ENCODE assay signal across 19 cellular contexts in the genomic region with DNA sequence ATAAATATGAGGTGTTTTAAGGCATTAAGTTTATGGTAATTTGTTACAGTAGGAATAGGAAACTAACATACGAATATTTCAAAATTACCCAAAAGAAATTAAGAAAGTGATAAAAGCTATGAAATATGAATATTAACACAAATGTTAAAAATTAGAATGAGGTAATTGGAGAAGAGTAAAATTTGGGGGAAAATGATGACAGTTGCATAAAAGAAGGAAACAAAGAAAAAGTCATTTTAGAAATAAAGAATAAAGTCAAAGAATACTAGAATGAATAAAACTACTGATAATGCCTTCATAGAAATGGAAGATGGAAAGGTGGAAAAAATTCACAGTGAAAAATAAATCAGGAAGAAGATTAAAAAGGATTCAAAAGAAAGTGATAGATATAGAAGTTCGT.
DNase-seq lines count a peak whose midpoint lies in the region; ATAC-seq, FAIRE-seq and TF ChIP-seq lines count a peak whose summit lies in the region.
"Had no signal": no experiment of that assay in that cellular context is flagged by ENCODE, and none has a peak within 500 bp of the region (broad histone marks: within the 10 kb centered on the region; RNA-seq: fewer than 3 reads in every experiment).

No MANE protein-coding gene starts in this region.

- no peaks in the 10 kb centered on the region for H3F3A ChIP-seq in PC-3 (ENCODE audit: low read length, unreplicated experiment)

- no peak overlapping the region for H3K4me2 ChIP-seq in HepG2 (ENCODE audit: low read depth, low read length)
- H3K4me2 ChIP-seq in K562 (ENCODE audit: insufficient read depth, low read length): no peak overlapping the region
- H3K4me2 ChIP-seq in PC-3 (ENCODE audit: low read length): no peak overlapping the region
- H3K4me2 ChIP-seq: A549; BLaER1 treated with 17β-estradiol and CSF1 and Interleukin-3, amounts not matched to agents 10 nM and 100 nM had no signal

- no peaks in the 10 kb centered on the region for H4K20me1 ChIP-seq in HepG2 (ENCODE audit: insufficient read depth, low read length)
- no peaks in the 10 kb centered on the region for H4K20me1 ChIP-seq in K562 (replicated peaks; ENCODE audit: control insufficient read depth, insufficient read depth, low read length)
- H4K20me1 ChIP-seq in PC-3 (ENCODE audit: low read length): no peaks in the 10 kb centered on the region
- H4K20me1 ChIP-seq: BLaER1 treated with 17β-estradiol and CSF1 and Interleukin-3, amounts not matched to agents 10 nM and 100 nM had no signal

- no peak for FAIRE-seq in HepG2 (lab: Jason Lieb, UNC)
- no peak for FAIRE-seq in K562 (lab: Jason Lieb, UNC)
- FAIRE-seq: A549, G401.6, GM12891, GM19239 had no signal

- H3K36me3 ChIP-seq in HepG2 (replicated peaks in 1 of 2; ENCODE audit: control insufficient read depth in 1 of 2, insufficient read depth in 2 of 2, low read length in 2 of 2) (no peaks in the 10 kb centered on the region), right lobe of liver (no peaks in the 10 kb centered on the region), K562 (ENCODE audit: control insufficient read depth, insufficient read depth, low read length) (no peaks in the 10 kb centered on the region), right atrium auricular region (no peaks in the 10 kb centered on the region), PC-3 (ENCODE audit: low read depth, low read length) (no peaks in the 10 kb centered on the region)
- H3K36me3 ChIP-seq: BLaER1 treated with 17β-estradiol and CSF1 and Interleukin-3, amounts not matched to agents 10 nM and 100 nM had no signal

- H3K9me1 ChIP-seq in K562 (ENCODE audit: control insufficient read depth, insufficient read depth, low read length): no peaks in the 10 kb centered on the region

- H3K79me2 ChIP-seq in HepG2 (ENCODE audit: insufficient read depth, low read length) (no peaks in the 10 kb centered on the region), K562 (ENCODE audit: control insufficient read depth, insufficient read depth, low read length) (no peaks in the 10 kb centered on the region), PC-3 (ENCODE audit: low read length) (no peaks in the 10 kb centered on the region)

- intact Hi-C loops in HepG2 (cut with micrococcal nuclease; ENCODE audit: unreplicated experiment): no loop called here
- intact Hi-C loops in right lobe of liver (cut with DNase I): no loop called here
- intact Hi-C loops in K562 (cut with micrococcal nuclease): no loop called here
- intact Hi-C loops in PC-3 (cut with micrococcal nuclease): no loop called here

- DNase-seq in HepG2 (ENCODE audit: low spot score) (no peak), right lobe of liver (no peak), K562 (ENCODE audit: extremely low read depth in 1 of 4, low spot score in 3 of 4) (no peak), right atrium auricular region (ENCODE audit: low spot score) (no peak), PC-3 (no peak)
- DNase-seq: AML-193; Caco-2; Calu3; CD4-positive, alpha-beta T cell; CD8-positive, alpha-beta T cell; DMS79 treated with DMSO at 0.1 percent for 48 hours; GF-D8 had no signal

- WGBS in HepG2 (ENCODE audit: low lambda C conversion rate): 2% methylated on average over 2 of the region's 2 CpGs
- WGBS in right lobe of liver (ENCODE audit: insufficient coverage, low coverage, low lambda C conversion rate, missing lambda C conversion rate): 51% methylated on average over 2 of the region's 2 CpGs
- 0% methylated on average over 2 of the region's 2 CpGs for WGBS in K562 (ENCODE audit: insufficient coverage, low coverage, missing lambda C conversion rate)

- CTCF ChIA-PET in HepG2 (lab: Yijun Ruan, JAX; ENCODE audit: low intra/inter-chr PET ratio, low total read pairs) (no interaction called here), K562 (lab: Yijun Ruan, JAX; ENCODE audit: low intra/inter-chr PET ratio) (no interaction called here), PC-3 (lab: Charles Lee) (no interaction called here)

- H3K27ac ChIP-seq in HepG2 (ENCODE audit: extremely low read length, insufficient read depth, low read length): no peak overlapping the region
- no peak overlapping the region for H3K27ac ChIP-seq in right lobe of liver
- no peak overlapping the region for H3K27ac ChIP-seq in K562 (ENCODE audit: extremely low read depth, low read depth, low read length)
- no peak overlapping the region for H3K27ac ChIP-seq in right atrium auricular region
- no peak overlapping the region for H3K27ac ChIP-seq in PC-3 (ENCODE audit: low read length)
- H3K27ac ChIP-seq: 22Rv1; A549; BLaER1 treated with 17β-estradiol and CSF1 and Interleukin-3, amounts not matched to agents 10 nM and 100 nM; C4-2B had no signal

- POLR2A ChIA-PET in HepG2 (lab: Yijun Ruan, JAX) (no interaction called here), K562 (lab: Yijun Ruan, JAX) (no interaction called here), PC-3 (lab: Charles Lee; ENCODE audit: unreplicated experiment) (no interaction called here)

- TF ChIP-seq CTCF in HepG2 (CRISPR knock-in tag; IDR thresholded peaks at IDR 0.05) (no peak), right lobe of liver (IDR thresholded peaks at IDR 0.05) (no peak), K562 (IDR thresholded peaks at IDR 0.05 in 2 of 3, conservative IDR thresholded peaks at IDR 0.05 in 1 of 3; ENCODE audit: insufficient read depth in 2 of 3, low read depth in 1 of 3, low read length in 3 of 3) (no peak), right atrium auricular region (IDR thresholded peaks at IDR 0.05) (no peak), PC-3 (conservative IDR thresholded peaks at IDR 0.05; ENCODE audit: low read depth, low read length) (no peak)

- no peaks in the 10 kb centered on the region for H3K9me2 ChIP-seq in PC-3 (replicated peaks; ENCODE audit: low read length)

- no TSS peak for BruUV-seq in HepG2 (replicated peaks; lab: Mats Ljungman, UMichigan)
- no TSS peak for BruUV-seq in K562 (replicated peaks; lab: Mats Ljungman, UMichigan)
- no TSS peak for BruUV-seq in PC-3 (replicated peaks; lab: Mats Ljungman, UMichigan)

- H2AFZ ChIP-seq in HepG2 (ENCODE audit: low read length) (no peak overlapping the region), K562 (ENCODE audit: low read depth, low read length) (no peak overlapping the region), PC-3 (ENCODE audit: low read length) (no peak overlapping the region)

- TF ChIP-seq EP300 in HepG2 (IDR thresholded peaks at IDR 0.05; ENCODE audit: low read depth in 2 of 2, low read length in 2 of 2): no peak
- no peak for TF ChIP-seq EP300 in HepG2 (CRISPR knock-in tag; IDR thresholded peaks at IDR 0.05; ENCODE audit: borderline replicate concordance)
- TF ChIP-seq EP300 in K562 (IDR thresholded peaks at IDR 0.05; ENCODE audit: low read length): no peak

- H3K9me3 ChIP-seq in HepG2 (ENCODE audit: low read length) (peaks cover 5% of the 10 kb centered on the region; the same call in 1 of the 2 replicates), right lobe of liver (no peaks in the 10 kb centered on the region), K562 (replicated peaks; ENCODE audit: control insufficient read depth, insufficient read depth, low read depth, low read length) (no peaks in the 10 kb centered on the region), right atrium auricular region (no peaks in the 10 kb centered on the region), PC-3 (ENCODE audit: low read length) (no peaks in the 10 kb centered on the region)
- H3K9me3 ChIP-seq: A549, Caco-2 had no signal

- TF ChIP-seq RAD21 in HepG2 (CRISPR knock-in tag; IDR thresholded peaks at IDR 0.05): no peak
- no peak for TF ChIP-seq RAD21 in K562 (CRISPR knock-in tag; conservative IDR thresholded peaks at IDR 0.05 in 1 of 2, IDR thresholded peaks at IDR 0.05 in 1 of 2)

- in situ Hi-C loops in HepG2 (cut with HindIII; ENCODE audit: extremely low pct_ligation_motif_present, low pct_unique_long_range_greater_than_20kb) (no loop called here), K562 (cut with MboI) (no loop called here)

- H3K9ac ChIP-seq in HepG2 (ENCODE audit: insufficient read depth, low read depth, low read length) (no peak overlapping the region), K562 (ENCODE audit: insufficient read depth in 1 of 2, low read depth in 2 of 2, low read length in 2 of 2) (no peak overlapping the region), PC-3 (ENCODE audit: low read length) (no peak overlapping the region)
- H3K9ac ChIP-seq: BLaER1 treated with 17β-estradiol and CSF1 and Interleukin-3, amounts not matched to agents 10 nM and 100 nM had no signal

- no peak for TF ChIP-seq POLR2A in HepG2 (IDR thresholded peaks at IDR 0.05; ENCODE audit: insufficient read depth in 1 of 2, low read depth in 2 of 2, low read length in 2 of 2)
- no peak for TF ChIP-seq POLR2A in right lobe of liver (IDR thresholded peaks at IDR 0.05)
- no peak for TF ChIP-seq POLR2A in K562 (conservative IDR thresholded peaks at IDR 0.05)

- ATAC-seq in HepG2 (no peak), right lobe of liver (no peak), K562 (no peak), PC-3 (no peak)
- ATAC-seq: A549; CD8-positive, alpha-beta T cell had no signal

- no peaks in the 10 kb centered on the region for H3K27me3 ChIP-seq in HepG2 (ENCODE audit: control insufficient read depth in 1 of 2, insufficient read depth in 2 of 2, low read length in 2 of 2)
- H3K27me3 ChIP-seq in right lobe of liver: peaks cover 0 to 3% of the 10 kb centered on the region in 2 donors
- H3K27me3 ChIP-seq in K562 (ENCODE audit: control insufficient read depth in 2 of 2, insufficient read depth in 2 of 2, low read length in 2 of 2): no peaks in the 10 kb centered on the region
- H3K27me3 ChIP-seq in right atrium auricular region: no peaks in the 10 kb centered on the region
- no peaks in the 10 kb centered on the region for H3K27me3 ChIP-seq in PC-3 (ENCODE audit: low read length)
- H3K27me3 ChIP-seq: BLaER1 treated with 17β-estradiol and CSF1 and Interleukin-3, amounts not matched to agents 10 nM and 100 nM had no signal

- no peaks in the 10 kb centered on the region for H3K4me1 ChIP-seq in HepG2 (ENCODE audit: insufficient read depth, low read length)
- H3K4me1 ChIP-seq in right lobe of liver: no peaks in the 10 kb centered on the region
- H3K4me1 ChIP-seq in K562 (replicated peaks in 1 of 2; ENCODE audit: control insufficient read depth in 2 of 2, insufficient read depth in 2 of 2, low read length in 2 of 2): no peaks in the 10 kb centered on the region
- no peaks in the 10 kb centered on the region for H3K4me1 ChIP-seq in right atrium auricular region
- peaks cover 6% of the 10 kb centered on the region for H3K4me1 ChIP-seq in PC-3 (ENCODE audit: insufficient read depth, low read length)
- H3K4me1 ChIP-seq: A549, Caco-2 had no signal

- no peak overlapping the region for H3K4me3 ChIP-seq in HepG2 (replicated peaks in 1 of 3; ENCODE audit: insufficient read depth in 1 of 3, low read depth in 2 of 3, low read length in 3 of 3)
- no peak overlapping the region for H3K4me3 ChIP-seq in right lobe of liver
- H3K4me3 ChIP-seq in K562: no peak overlapping the region
- H3K4me3 ChIP-seq in right atrium auricular region: no peak overlapping the region
- no peak overlapping the region for H3K4me3 ChIP-seq in PC-3 (ENCODE audit: low read length)
- H3K4me3 ChIP-seq: A549; BLaER1 treated with 17β-estradiol and CSF1 and Interleukin-3, amounts not matched to agents 10 nM and 100 nM had no signal

TF ChIP-seq in HepG2, 621 proteins besides CTCF, POLR2A, EP300 and RAD21 (continues in another document):
- peak; percentile 10 to 54; a peak in 1 of 4 replicates for TF ChIP-seq MAFK (conservative IDR thresholded peaks at IDR 0.05 in 1 of 2, IDR thresholded peaks at IDR 0.05 in 1 of 2; ENCODE audit: low read length in 2 of 2)

TF ChIP-seq in K562, 482 proteins besides CTCF, POLR2A, EP300 and RAD21 (continues in another document):
- TF ChIP-seq SAFB2 (IDR thresholded peaks at IDR 0.05; ENCODE audit: borderline replicate concordance, low read depth, low read length, severe bottlenecking): no peak
